ENCODE assay signal across 8 cellular contexts in genomic region chr1:203663294-203663693, GRCh38. TPM values are rescaled to one million over a fixed set of nuclear protein-coding genes. Genes with fewer than 3 reads are reported as not detected.
DNase-seq lines count a peak whose midpoint lies in the region; ATAC-seq and TF ChIP-seq lines count a peak whose summit lies in the region.

No MANE protein-coding gene starts in this region.

- ATAC-seq in mucosa of descending colon (peak; percentile 36), HG03439 (IDR thresholded peaks at IDR 0.05; ENCODE audit: unreplicated experiment) (no peak), GM18867 (IDR thresholded peaks at IDR 0.05; ENCODE audit: unreplicated experiment) (no peak)

- CTCF ChIA-PET in AG04449 (lab: Yijun Ruan, JAX): interaction anchor here (0.9 kb wide), 1 partner anchor 159 kb away, joined by 3 read pairs; no protein-coding TSS in a partner anchor

- H3K36me3 ChIP-seq in mucosa of descending colon (ENCODE audit: low read depth): no peaks in the 10 kb centered on the region

- DNase-seq in AG04449 (ENCODE audit: low read depth, low spot score): peak; percentile 82
- peak; percentile 95 for DNase-seq in HS-5 (ENCODE audit: low read depth)
- DNase-seq in astrocyte of the hippocampus (ENCODE audit: low read depth, low spot score): peak; percentile 88
- no peak for DNase-seq in mucosa of descending colon
- no peak for DNase-seq in mucosa of gallbladder (ENCODE audit: low spot score)
- DNase-seq in dorsolateral prefrontal cortex: no peak

- TF ChIP-seq CTCF in AG04449 (IDR thresholded peaks at IDR 0.05; ENCODE audit: insufficient read depth, low read length, missing control alignments) (no peak), mucosa of descending colon (IDR thresholded peaks at IDR 0.05) (no peak), dorsolateral prefrontal cortex (IDR thresholded peaks at IDR 0.05 in 54 of 56, conservative IDR thresholded peaks at IDR 0.05 in 2 of 56; ENCODE audit: low read depth in 1 of 56, partially characterized antibody in 56 of 56) (no peak)

- H3K4me1 ChIP-seq in mucosa of descending colon (ENCODE audit: low read depth): peaks cover 5% of the 10 kb centered on the region

- H3K4me3 ChIP-seq in AG04449 (ENCODE audit: low read depth, low read length) (no peak overlapping the region), mucosa of descending colon (no peak overlapping the region), dorsolateral prefrontal cortex (no peak overlapping the region)

- no peaks in the 10 kb centered on the region for H3K9me3 ChIP-seq in mucosa of descending colon

- peak overlapping the region in 13 of 59 donors; percentile 3 to 57 (median 24) for H3K27ac ChIP-seq in dorsolateral prefrontal cortex

- H3K27me3 ChIP-seq in dorsolateral prefrontal cortex: no peaks in the 10 kb centered on the region

- POLR2A ChIA-PET in AG04449 (lab: Yijun Ruan, JAX): interaction anchor here (0.7 to 1.1 kb wide), 3 partner anchors 29 to 114 kb away, joined by 3 to 5 read pairs (median 3); no protein-coding TSS in a partner anchor

- intact Hi-C loops in mucosa of descending colon (cut with DNase I, micrococcal nuclease): no loop called here
- intact Hi-C loops in dorsolateral prefrontal cortex (cut with DNase I): no loop called here

RNA-seq across cellular contexts. Expression of gene ATP2B4, which starts 36.7 kb away (rescaled TPM):
- total RNA-seq in mucosa of descending colon: 100 to 1,000 TPM in 1 of 3 donors, 10 to 100 TPM in 2; 20.2 to 372 (median 31.0) TPM
- total RNA-seq in mucosa of gallbladder: 107 TPM
- 100 to 1,000 TPM in 118 of 120 experiments, 10 to 100 TPM in 2; 87.0 to 184 (median 142) TPM for total RNA-seq in dorsolateral prefrontal cortex

Comparison
In these comparisons a context has a peak if more than half of its experiments do, and no peak if none do; other contexts are left out.
1. DNase-seq: peak in AG04449 (single experiment), HS-5 (single experiment) and astrocyte of the hippocampus (single experiment); none in mucosa of descending colon (0 of 3), mucosa of gallbladder (single experiment) and dorsolateral prefrontal cortex (0 of 10).